Comparison of ENCODE assay signal across 8 cellular contexts in genomic region chr22:22593964-22594656, GRCh38. TPM values are rescaled to one million over a fixed set of nuclear protein-coding genes. Genes with fewer than 3 reads are reported as not detected.
A peak's percentile ranks its signal among the peaks of the same experiment; 100 is the strongest.
DNase-seq lines count a peak whose midpoint lies in the region; ATAC-seq and TF ChIP-seq lines count a peak whose summit lies in the region.

No MANE protein-coding gene starts in this region.

- H3K27me3 Mint-ChIP-seq in activated naive CD8-positive, alpha-beta T cell treated with anti-CD3 and anti-CD28 coated beads, Interleukin-2, amount 10 ng/mL, durations not matched to agents 7 days and 5 days, result peaks cover 18% of the 10 kb centered on the region

- H3K9me3 Mint-ChIP-seq in activated naive CD8-positive, alpha-beta T cell treated with anti-CD3 and anti-CD28 coated beads, Interleukin-2, amount 10 ng/mL, durations not matched to agents 7 days and 5 days, result no peaks in the 10 kb centered on the region

- peaks cover 4% of the 10 kb centered on the region; the same call in 1 of the 2 replicates for H3K9me3 ChIP-seq in iPS DF 6.9 (ENCODE audit: control insufficient read depth, insufficient read depth, low read length)

- H3K36me3 Mint-ChIP-seq in activated naive CD8-positive, alpha-beta T cell treated with anti-CD3 and anti-CD28 coated beads, Interleukin-2, amount 10 ng/mL, durations not matched to agents 7 days and 5 days, result no peaks in the 10 kb centered on the region

- H3K4me1 Mint-ChIP-seq in activated naive CD8-positive, alpha-beta T cell treated with anti-CD3 and anti-CD28 coated beads, Interleukin-2, amount 10 ng/mL, durations not matched to agents 7 days and 5 days, result peaks cover 5% of the 10 kb centered on the region

- peak; percentile 63 for ATAC-seq in activated naive CD8-positive, alpha-beta T cell treated with anti-CD3 and anti-CD28 coated beads, Interleukin-2, amount 10 ng/mL, durations not matched to agents 7 days and 5 days (ENCODE audit: low read depth)
- no peak for ATAC-seq in HG02588 (IDR thresholded peaks at IDR 0.05; ENCODE audit: unreplicated experiment)

- POLR2A ChIA-PET in activated naive CD8-positive, alpha-beta T cell treated with anti-CD3 and anti-CD28 coated beads, Interleukin-2, amount 10 ng/mL, durations not matched to agents 7 days and 5 days (lab: Charles Lee), result no interaction called here

- in situ Hi-C loops in SK-MEL-5 (cut with HindIII; ENCODE audit: low pct_unique_long_range_greater_than_20kb, low sequenced_read_pairs), result no loop called here

- H3K27me3 ChIP-seq in HL-60 (ENCODE audit: insufficient read depth, poor library complexity, severe bottlenecking), result peaks cover 2% of the 10 kb centered on the region
- H3K27me3 ChIP-seq in iPS DF 6.9 (ENCODE audit: control insufficient read depth, insufficient read depth, low read length), result peaks cover 3% of the 10 kb centered on the region

- H3K36me3 ChIP-seq in iPS DF 6.9 (ENCODE audit: control insufficient read depth, insufficient read depth, low read length), result no peaks in the 10 kb centered on the region

- peak; percentile 25 for DNase-seq in DMS114 treated with DMSO at 0.1 percent for 48 hours (lab: John Stamatoyannopoulos, UW; ENCODE audit: unreplicated experiment)
- DNase-seq in HL-60 (ENCODE audit: low read depth in 1 of 2, low spot score in 1 of 2), result peak in 1 of 2 experiments; percentile 45
- DNase-seq in SK-MEL-5 (ENCODE audit: low read depth, low spot score), result peak; percentile 72
- peak; percentile 68 for DNase-seq in activated naive CD8-positive, alpha-beta T cell treated with anti-CD3 and anti-CD28 coated beads, Interleukin-2, amount 10 ng/mL, durations not matched to agents 7 days and 5 days
- DNase-seq in iPS DF 6.9 (ENCODE audit: low read depth, low spot score), result peak; percentile 35
- peak; percentile 35 to 49 for DNase-seq in stimulated activated CD4-positive, alpha-beta T cell treated with anti-CD3 and anti-CD28 coated beads, Interleukin-2, amount 100 ng/mL, for 48 hours
- no peak for DNase-seq in mesenteric fat pad (ENCODE audit: low spot score)

- H3K4me3 ChIP-seq in HL-60 (replicated peaks; ENCODE audit: insufficient read depth, low read length) (no peak overlapping the region), iPS DF 6.9 (ENCODE audit: low read length) (no peak overlapping the region)

- no peak overlapping the region for H3K27ac Mint-ChIP-seq in activated naive CD8-positive, alpha-beta T cell treated with anti-CD3 and anti-CD28 coated beads, Interleukin-2, amount 10 ng/mL, durations not matched to agents 7 days and 5 days

- WGBS in iPS DF 6.9 (ENCODE audit: insufficient coverage, insufficient read length), result no CpG with 5 or more reads among the region's 10 CpGs

- no peak overlapping the region for H3K4me3 Mint-ChIP-seq in activated naive CD8-positive, alpha-beta T cell treated with anti-CD3 and anti-CD28 coated beads, Interleukin-2, amount 10 ng/mL, durations not matched to agents 7 days and 5 days

- TF ChIP-seq CTCF in HL-60 (IDR thresholded peaks at IDR 0.05; ENCODE audit: insufficient read depth, low read length), result peak; percentile 70

- no peaks in the 10 kb centered on the region for H3K4me1 ChIP-seq in iPS DF 6.9 (ENCODE audit: control insufficient read depth, insufficient read depth, low read length)

- H3K27ac ChIP-seq in HL-60 (replicated peaks) (no peak overlapping the region), iPS DF 6.9 (ENCODE audit: low read length) (no peak overlapping the region)

RNA-seq across cellular contexts. Expression of gene PRAME, which starts 35.0 kb away (rescaled TPM):
- 323 and 336 TPM in 2 replicates for total RNA-seq in SK-MEL-5 (2014; rRNA removed; shearing (Covaris generic))
- 434 and 500 TPM in 2 replicates for polyA plus RNA-seq in SK-MEL-5 (2015; cell fraction: cytosol; rRNA removed)
- 1,841 and 1,849 TPM in 2 replicates for polyA plus RNA-seq in SK-MEL-5 (2015; cell fraction: nucleus; rRNA removed)
- total RNA-seq in activated naive CD8-positive, alpha-beta T cell treated with anti-CD3 and anti-CD28 coated beads, Interleukin-2, amount 10 ng/mL, durations not matched to agents 7 days and 5 days, result not detected
- total RNA-seq in mesenteric fat pad, result not detected

RNA-seq across cellular contexts. Expression of gene GGTLC2, which starts 50.3 kb away (rescaled TPM):
- total RNA-seq in SK-MEL-5 (2014; rRNA removed; shearing (Covaris generic)), result not detected in 2 replicates
- not detected in 2 replicates for polyA plus RNA-seq in SK-MEL-5 (2015; cell fraction: cytosol; rRNA removed)
- not detected in 2 replicates for polyA plus RNA-seq in SK-MEL-5 (2015; cell fraction: nucleus; rRNA removed)
- not detected for total RNA-seq in activated naive CD8-positive, alpha-beta T cell treated with anti-CD3 and anti-CD28 coated beads, Interleukin-2, amount 10 ng/mL, durations not matched to agents 7 days and 5 days
- not detected for total RNA-seq in mesenteric fat pad

Comparison
In these comparisons a context has a peak if more than half of its experiments do, and no peak if none do; other contexts are left out.
1. RNA of gene PRAME, which starts 35.0 kb away (total RNA-seq): 323 to 336 TPM in SK-MEL-5; not detected in mesenteric fat pad (single experiment) and not detected in activated naive CD8-positive, alpha-beta T cell treated with anti-CD3 and anti-CD28 coated beads, Interleukin-2, amount 10 ng/mL, durations not matched to agents 7 days and 5 days; every median in the first group is over 100 times any median in the second.